In genomic region chr2:75464348-75464946, GRCh38 we compare ENCODE assay signal across 9 cellular contexts.
A peak's percentile ranks its signal among the peaks of the same experiment; 100 is the strongest.
DNase-seq lines count a peak whose midpoint lies in the region; ATAC-seq, FAIRE-seq and TF ChIP-seq lines count a peak whose summit lies in the region.
"Had no signal": no experiment of that assay in that cellular context is flagged by ENCODE, and none has a peak within 500 bp of the region (broad histone marks: within the 10 kb centered on the region; RNA-seq: fewer than 3 reads in every experiment).

No MANE protein-coding gene starts in this region.

- H3K27me3 ChIP-seq in bronchial epithelial cell (ENCODE audit: control insufficient read depth, insufficient read depth, low read length) (no peaks in the 10 kb centered on the region), neural cell (ENCODE audit: insufficient read depth, low read depth, low read length) (no peaks in the 10 kb centered on the region)

- H3K27me3 Mint-ChIP-seq in activated CD4-positive, alpha-beta memory T cell treated with anti-CD3 and anti-CD28 coated beads, Interleukin-2, amount 10 ng/mL, durations not matched to agents 7 days and 5 days = peaks cover 16% of the 10 kb centered on the region

- no peaks in the 10 kb centered on the region for H3K36me3 Mint-ChIP-seq in activated CD4-positive, alpha-beta memory T cell treated with anti-CD3 and anti-CD28 coated beads, Interleukin-2, amount 10 ng/mL, durations not matched to agents 7 days and 5 days (ENCODE audit: low read depth)

- TF ChIP-seq RAD21 in neural cell (conservative IDR thresholded peaks at IDR 0.05) = peak; percentile 79

- H3K9me2 ChIP-seq in neural cell (ENCODE audit: insufficient read depth, low read length) = no peaks in the 10 kb centered on the region

- no peaks in the 10 kb centered on the region for H3K9me3 ChIP-seq in neural cell (ENCODE audit: low read length)
- H3K9me3 ChIP-seq: neutrophil had no signal

- POLR2A ChIA-PET in activated CD4-positive, alpha-beta memory T cell treated with anti-CD3 and anti-CD28 coated beads, Interleukin-2, amount 10 ng/mL, durations not matched to agents 7 days and 5 days (lab: Charles Lee) = no interaction called here

- no peak overlapping the region for H3K27ac Mint-ChIP-seq in activated CD4-positive, alpha-beta memory T cell treated with anti-CD3 and anti-CD28 coated beads, Interleukin-2, amount 10 ng/mL, durations not matched to agents 7 days and 5 days

- H3K27ac ChIP-seq in neural cell (ENCODE audit: low read length) = no peak overlapping the region
- H3K27ac ChIP-seq: neutrophil had no signal

- H4K20me1 ChIP-seq in neural cell (ENCODE audit: insufficient read depth) = no peaks in the 10 kb centered on the region

- no peaks in the 10 kb centered on the region for H3K4me1 Mint-ChIP-seq in activated CD4-positive, alpha-beta memory T cell treated with anti-CD3 and anti-CD28 coated beads, Interleukin-2, amount 10 ng/mL, durations not matched to agents 7 days and 5 days

- no peak overlapping the region for H3K4me3 Mint-ChIP-seq in activated CD4-positive, alpha-beta memory T cell treated with anti-CD3 and anti-CD28 coated beads, Interleukin-2, amount 10 ng/mL, durations not matched to agents 7 days and 5 days

- H3K36me3 ChIP-seq in bronchial epithelial cell (ENCODE audit: control insufficient read depth, insufficient read depth, low read length) (no peaks in the 10 kb centered on the region), neural cell (ENCODE audit: insufficient read depth, low read length) (no peaks in the 10 kb centered on the region)
- H3K36me3 ChIP-seq: neutrophil had no signal

- no peak for TF ChIP-seq EP300 in neural cell (conservative IDR thresholded peaks at IDR 0.05; ENCODE audit: poor library complexity, severe bottlenecking)

- TF ChIP-seq CTCF in GM12873 (IDR thresholded peaks at IDR 0.05; ENCODE audit: insufficient read depth, low read depth, low read length, missing control alignments) = peak; percentile 60
- peak; percentile 60 for TF ChIP-seq CTCF in bronchial epithelial cell (IDR thresholded peaks at IDR 0.05; ENCODE audit: insufficient read depth, low read length, severe bottlenecking)
- peak; percentile 80 for TF ChIP-seq CTCF in neural cell (IDR thresholded peaks at IDR 0.05; ENCODE audit: poor library complexity, severe bottlenecking)

- H3K9me3 Mint-ChIP-seq in activated CD4-positive, alpha-beta memory T cell treated with anti-CD3 and anti-CD28 coated beads, Interleukin-2, amount 10 ng/mL, durations not matched to agents 7 days and 5 days = no peaks in the 10 kb centered on the region

- no peaks in the 10 kb centered on the region for H3F3A ChIP-seq in neural cell (ENCODE audit: insufficient read depth, low read length, poor library complexity, severe bottlenecking)

- no peaks in the 10 kb centered on the region for H3K79me2 ChIP-seq in neural cell (replicated peaks; ENCODE audit: insufficient read depth, low read length)

- ATAC-seq in GM21528 (IDR thresholded peaks at IDR 0.05; ENCODE audit: low FRiP score, unreplicated experiment) = no peak

- FAIRE-seq in HTR-8/SVneo (lab: Jason Lieb, UNC) = peak; percentile 4
- FAIRE-seq in bronchial epithelial cell (lab: Jason Lieb, UNC) = no peak

- H3K4me2 ChIP-seq in neural cell (ENCODE audit: low read length) = no peak overlapping the region

- H2AFZ ChIP-seq in neural cell (ENCODE audit: low read depth, low read length) = no peak overlapping the region

- H3K4me3 ChIP-seq in bronchial epithelial cell (ENCODE audit: low read depth, low read length) = no peak overlapping the region
- H3K4me3 ChIP-seq in neural cell (ENCODE audit: low read length) = no peak overlapping the region

- DNase-seq in HTR-8/SVneo (ENCODE audit: insufficient read length, low spot score) (peak; percentile 20), bronchial epithelial cell (ENCODE audit: low read depth) (peak; percentile 43), GOT3 (lab: John Stamatoyannopoulos, UW) (no peak), OCI-M2 (lab: John Stamatoyannopoulos, UW; ENCODE audit: unreplicated experiment) (no peak)
- DNase-seq in activated CD4-positive, alpha-beta memory T cell treated with anti-CD3 and anti-CD28 coated beads, Interleukin-2, amount 10 ng/mL, durations not matched to agents 7 days and 5 days = no peak

- H3K9ac ChIP-seq in neural cell (ENCODE audit: low read length) = no peak overlapping the region

- CTCF ChIA-PET in activated CD4-positive, alpha-beta memory T cell treated with anti-CD3 and anti-CD28 coated beads, Interleukin-2, amount 10 ng/mL, durations not matched to agents 7 days and 5 days (lab: Charles Lee) = interaction anchor here (1.9 kb wide), 1 partner anchor 144 kb away, joined by 8 read pairs; no protein-coding TSS in a partner anchor

TF ChIP-seq in neural cell, 6 proteins besides CTCF, POLR2A, EP300 and RAD21:
- no peak for TF ChIP-seq EZH2 (IDR thresholded peaks at IDR 0.05; ENCODE audit: borderline replicate concordance, insufficient read depth, low read length, poor library complexity, severe bottlenecking)
- peak; percentile 78 for TF ChIP-seq SMC3 (conservative IDR thresholded peaks at IDR 0.05; ENCODE audit: poor library complexity)
- no peak for TF ChIP-seq POLR2AphosphoS5 (IDR thresholded peaks at IDR 0.05)
- no peak for TF ChIP-seq MXI1 (conservative IDR thresholded peaks at IDR 0.05; ENCODE audit: poor library complexity, severe bottlenecking)

Comparison
In these comparisons a context has a peak if more than half of its experiments do, and no peak if none do; other contexts are left out.
1. DNase-seq: peak in HTR-8/SVneo (single experiment) and bronchial epithelial cell (single experiment); none in GOT3 (single experiment), activated CD4-positive, alpha-beta memory T cell treated with anti-CD3 and anti-CD28 coated beads, Interleukin-2, amount 10 ng/mL, durations not matched to agents 7 days and 5 days (single experiment) and OCI-M2 (single experiment).
2. Peak in every context shown above with its lines, with median percentiles within 50 percentile points of each other: CTCF ChIP-seq.